Comparison of ENCODE assay signal across 9 cellular contexts in genomic region chr3:94069242-94069813, GRCh38. TPM values are rescaled to one million over a fixed set of nuclear protein-coding genes. Genes with fewer than 3 reads are reported as not detected.
DNase-seq lines count a peak whose midpoint lies in the region; ATAC-seq, FAIRE-seq and TF ChIP-seq lines count a peak whose summit lies in the region.
"Had no signal": no experiment of that assay in that cellular context is flagged by ENCODE, and none has a peak within 500 bp of the region (broad histone marks: within the 10 kb centered on the region; RNA-seq: fewer than 3 reads in every experiment).

No MANE protein-coding gene starts in this region.

- peak; percentile 42 for TF ChIP-seq CTCF in GM10266 (IDR thresholded peaks at IDR 0.05; ENCODE audit: control insufficient read depth, insufficient read depth, low read depth, missing control alignments)
- peak; percentile 81 for TF ChIP-seq CTCF in type B pancreatic cell (conservative IDR thresholded peaks at IDR 0.05)

- H3K27me3 Mint-ChIP-seq in type B pancreatic cell = no peaks in the 10 kb centered on the region

- H3K4me3 Mint-ChIP-seq in type B pancreatic cell = no peak overlapping the region

- no peak overlapping the region for H3K27ac Mint-ChIP-seq in type B pancreatic cell

- FAIRE-seq in frontal cortex (lab: Jason Lieb, UNC) = peak; percentile 89

- peak; percentile 38 for DNase-seq in ACHN
- no peak for DNase-seq in GM10266 (ENCODE audit: extremely low spot score)
- DNase-seq in SKM-1 (lab: John Stamatoyannopoulos, UW; ENCODE audit: unreplicated experiment) = peak; percentile 31
- peak in 1 of 2 donors; percentile 6 for DNase-seq in frontal cortex (ENCODE audit: low spot score in 2 of 2)
- DNase-seq in type B pancreatic cell (ENCODE audit: extremely low spot score, unreplicated experiment) = no peak
- no peak for DNase-seq in NCI-H2081 treated with DMSO at 0.1 percent for 48 hours (lab: John Stamatoyannopoulos, UW)

- no peaks in the 10 kb centered on the region for H3K9me3 Mint-ChIP-seq in type B pancreatic cell

- in situ Hi-C loops in ACHN (cut with HindIII; ENCODE audit: low pct_ligation_motif_present, low pct_unique_long_range_greater_than_20kb, low sequenced_read_pairs) = no loop called here

- ATAC-seq in GM18867 (IDR thresholded peaks at IDR 0.05; ENCODE audit: unreplicated experiment) (no peak), HG03442 (IDR thresholded peaks at IDR 0.05; ENCODE audit: unreplicated experiment) (no peak)

- peaks cover 28% of the 10 kb centered on the region for H3K4me1 Mint-ChIP-seq in type B pancreatic cell (ENCODE audit: unreplicated experiment)

- peaks cover 30% of the 10 kb centered on the region for H3K36me3 Mint-ChIP-seq in type B pancreatic cell

RNA-seq across cellular contexts. Expression of gene NSUN3, which starts 6.5 kb away (rescaled TPM):
- total RNA-seq in frontal cortex (26.9 TPM), type B pancreatic cell (ENCODE audit: low replicate concordance) (9.6 and 10.7 TPM in 2 replicates)

RNA-seq across cellular contexts. Expression of gene DHFR2, which starts 6.6 kb away (rescaled TPM):
- total RNA-seq in frontal cortex (10.2 TPM), type B pancreatic cell (ENCODE audit: low replicate concordance) (7.1 and 8.0 TPM in 2 replicates)

RNA-seq across cellular contexts. Expression of gene STX19, which starts 40.9 kb away (rescaled TPM):
- total RNA-seq in frontal cortex = not detected
- 0.70 and 1.3 TPM in 2 replicates for total RNA-seq in type B pancreatic cell (ENCODE audit: low replicate concordance)
- total RNA-seq: subcutaneous adipose tissue had no signal

Comparison
In these comparisons a context has a peak if more than half of its experiments do, and no peak if none do; other contexts are left out.
1. DNase-seq: peak in ACHN (single experiment) and SKM-1 (single experiment); none in GM10266 (single experiment), type B pancreatic cell (single experiment) and NCI-H2081 treated with DMSO at 0.1 percent for 48 hours (single experiment).